In the genomic region with DNA sequence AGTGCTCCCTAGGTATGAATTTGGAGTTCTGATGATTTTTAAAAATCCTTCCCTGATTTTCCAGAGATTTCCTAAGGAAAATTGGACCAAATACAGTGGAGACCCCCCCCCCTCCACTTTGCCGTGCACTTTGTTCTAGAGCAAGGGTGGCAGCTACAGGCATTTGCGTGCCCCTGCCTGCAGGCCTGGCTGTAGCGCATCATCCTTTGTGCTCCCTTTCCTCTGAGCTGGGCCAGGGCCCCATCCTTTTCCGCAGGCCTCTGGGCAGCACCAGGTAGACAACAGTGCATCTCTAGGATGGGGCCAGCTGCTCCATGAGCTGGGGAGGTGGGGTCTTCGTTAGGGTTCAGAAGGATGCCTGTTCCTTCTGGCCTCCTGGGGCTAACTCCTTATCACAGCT, we compare ENCODE assay signal across 17 cellular contexts. TPM values are rescaled to one million over a fixed set of nuclear protein-coding genes. Genes with fewer than 3 reads are reported as not detected.
DNase-seq lines count a peak whose midpoint lies in the region; ATAC-seq and TF ChIP-seq lines count a peak whose summit lies in the region.
"Had no signal": no experiment of that assay in that cellular context is flagged by ENCODE, and none has a peak within 500 bp of the region (broad histone marks: within the 10 kb centered on the region; RNA-seq: fewer than 3 reads in every experiment).

No MANE protein-coding gene starts in this region.

- no peaks in the 10 kb centered on the region for H3K36me3 ChIP-seq in SK-N-SH (replicated peaks in 1 of 2; ENCODE audit: control insufficient read depth in 1 of 2, insufficient read depth in 2 of 2, low read length in 1 of 2)
- no peaks in the 10 kb centered on the region for H3K36me3 ChIP-seq in colonic mucosa
- H3K36me3 ChIP-seq in uterus: no peaks in the 10 kb centered on the region

- H3K9me3 ChIP-seq in SK-N-SH (no peaks in the 10 kb centered on the region), colonic mucosa (no peaks in the 10 kb centered on the region), uterus (no peaks in the 10 kb centered on the region)

- H3K9me3 Mint-ChIP-seq in neural crest cell: no peaks in the 10 kb centered on the region
- H3K9me3 Mint-ChIP-seq: activated B cell treated with CpG ODN at 0.5 μM for 24 hours; activated naive CD8-positive, alpha-beta T cell treated with anti-CD3 and anti-CD28 coated beads for 36 hours; dendritic cell treated with granulocyte-macrophage colony-stimulating factor and Interleukin-4, amounts not matched to agents 40 ng/mL and 50 ng/mL, for 4 days; nephron progenitor cell had no signal

- TF ChIP-seq CTCF in SK-N-SH (IDR thresholded peaks at IDR 0.05) (no peak), colonic mucosa (IDR thresholded peaks at IDR 0.05) (no peak), neural crest cell (conservative IDR thresholded peaks at IDR 0.05) (no peak), uterus (IDR thresholded peaks at IDR 0.05) (no peak)

- H3K9me2 ChIP-seq in SK-N-SH: no peaks in the 10 kb centered on the region

- H3K27ac Mint-ChIP-seq in neural crest cell (ENCODE audit: unreplicated experiment): peak overlapping the region; percentile 44
- H3K27ac Mint-ChIP-seq: activated B cell treated with CpG ODN at 0.5 μM for 24 hours; activated naive CD8-positive, alpha-beta T cell treated with anti-CD3 and anti-CD28 coated beads for 36 hours; dendritic cell treated with granulocyte-macrophage colony-stimulating factor and Interleukin-4, amounts not matched to agents 40 ng/mL and 50 ng/mL, for 4 days had no signal

- DNase-seq in SK-N-SH: no peak
- no peak for DNase-seq in colonic mucosa
- DNase-seq in neural crest cell (ENCODE audit: low read depth, low spot score): no peak
- DNase-seq in uterus: no peak
- DNase-seq in COLO668 (lab: John Stamatoyannopoulos, UW; ENCODE audit: unreplicated experiment): no peak
- no peak for DNase-seq in GM19240 (ENCODE audit: insufficient read length, low spot score)
- DNase-seq: activated B cell treated with CpG ODN at 0.5 μM for 24 hours; activated naive CD8-positive, alpha-beta T cell treated with anti-CD3 and anti-CD28 coated beads for 36 hours; kidney glomerular epithelial cell; NCI-H1417; NCI-H510A treated with DMSO at 0.1 percent for 48 hours; nephron progenitor cell; small intestine had no signal

- no peak for TF ChIP-seq POLR2A in uterus (IDR thresholded peaks at IDR 0.05)

- WGBS in SK-N-SH (ENCODE audit: low lambda C conversion rate): 79% methylated on average over 5 of the region's 5 CpGs

- no peak overlapping the region for H3K4me3 Mint-ChIP-seq in neural crest cell
- H3K4me3 Mint-ChIP-seq: activated B cell treated with CpG ODN at 0.5 μM for 24 hours; activated naive CD8-positive, alpha-beta T cell treated with anti-CD3 and anti-CD28 coated beads for 36 hours; dendritic cell treated with granulocyte-macrophage colony-stimulating factor and Interleukin-4, amounts not matched to agents 40 ng/mL and 50 ng/mL, for 4 days had no signal

- H4K20me1 ChIP-seq in SK-N-SH (ENCODE audit: insufficient read depth): peaks cover 50% of the 10 kb centered on the region

- no peak overlapping the region; the same call in 1 of the 2 replicates for H3K9ac ChIP-seq in SK-N-SH
- peak overlapping the region in 1 of 2 donors; percentile 51 for H3K9ac ChIP-seq in colonic mucosa (ENCODE audit: low read depth in 2 of 2, low read length in 2 of 2)

- no peaks in the 10 kb centered on the region for H3K27me3 ChIP-seq in SK-N-SH (ENCODE audit: insufficient read depth)
- no peaks in the 10 kb centered on the region for H3K27me3 ChIP-seq in colonic mucosa
- no peaks in the 10 kb centered on the region for H3K27me3 ChIP-seq in uterus

- H3K4me1 ChIP-seq in SK-N-SH (ENCODE audit: control insufficient read depth in 1 of 2, insufficient read depth in 2 of 2, low read depth in 1 of 2, low read length in 1 of 2) (peaks cover 63 to 92% of the 10 kb centered on the region in 2 experiments), colonic mucosa (no peaks in the 10 kb centered on the region), uterus (peaks cover 6 to 24% of the 10 kb centered on the region in 2 donors)

- no peaks in the 10 kb centered on the region for H3K36me3 Mint-ChIP-seq in neural crest cell (ENCODE audit: low read depth)
- H3K36me3 Mint-ChIP-seq: activated naive CD8-positive, alpha-beta T cell treated with anti-CD3 and anti-CD28 coated beads for 36 hours had no signal

- POLR2A ChIA-PET in SK-N-SH (lab: Yijun Ruan, JAX): interaction anchor here (0.9 kb wide), 1 partner anchor 68 kb away, joined by 4 read pairs; no protein-coding TSS in a partner anchor

- no peaks in the 10 kb centered on the region for H3K27me3 Mint-ChIP-seq in neural crest cell (ENCODE audit: low read depth)
- H3K27me3 Mint-ChIP-seq: activated B cell treated with CpG ODN at 0.5 μM for 24 hours; activated naive CD8-positive, alpha-beta T cell treated with anti-CD3 and anti-CD28 coated beads for 36 hours; dendritic cell treated with granulocyte-macrophage colony-stimulating factor and Interleukin-4, amounts not matched to agents 40 ng/mL and 50 ng/mL, for 4 days had no signal

- CTCF ChIA-PET in SK-N-SH (lab: Yijun Ruan, JAX): no interaction called here

- no peak for TF ChIP-seq RAD21 in SK-N-SH (IDR thresholded peaks at IDR 0.05; ENCODE audit: low read length)

- H3K27ac ChIP-seq in SK-N-SH (ENCODE audit: low read depth in 2 of 2, low read length in 1 of 2): peak overlapping the region; percentile 14 to 94; a peak in 3 of 4 replicates
- H3K27ac ChIP-seq in colonic mucosa: peak overlapping the region; percentile 30
- H3K27ac ChIP-seq in uterus: peak overlapping the region; percentile 95 to 96

- TF ChIP-seq EP300 in SK-N-SH (IDR thresholded peaks at IDR 0.05; ENCODE audit: borderline replicate concordance in 1 of 2, low read depth in 1 of 2, low read length in 1 of 2): no peak

- H3K4me3 ChIP-seq in SK-N-SH (ENCODE audit: low read depth in 2 of 2, low read length in 1 of 2): no peak overlapping the region
- no peak overlapping the region for H3K4me3 ChIP-seq in colonic mucosa
- H3K4me3 ChIP-seq in uterus: no peak overlapping the region
- H3K4me3 ChIP-seq: K562 had no signal

- no peak for ATAC-seq in SK-N-SH treated with all-trans-retinoic acid at 6 μM for 48 hours
- ATAC-seq in GM21825 (IDR thresholded peaks at IDR 0.05; ENCODE audit: unreplicated experiment): no peak
- ATAC-seq: K562 had no signal

- no peak overlapping the region for H3K4me2 ChIP-seq in SK-N-SH

- no peak overlapping the region for H2AFZ ChIP-seq in SK-N-SH (ENCODE audit: low read depth)

- peaks cover 72% of the 10 kb centered on the region for H3K4me1 Mint-ChIP-seq in neural crest cell
- H3K4me1 Mint-ChIP-seq: activated naive CD8-positive, alpha-beta T cell treated with anti-CD3 and anti-CD28 coated beads for 36 hours had no signal

- intact Hi-C loops in colonic mucosa (cut with DNase I) (loop anchor here (5.0 kb wide), 1 partner anchor 35 kb away; no protein-coding TSS in a partner anchor), uterus (cut with DNase I; ENCODE audit: low total_unique reads) (no loop called here)

- peaks cover 60% of the 10 kb centered on the region for H3F3A ChIP-seq in SK-N-SH (replicated peaks; ENCODE audit: insufficient read depth)

- peaks cover 100% of the 10 kb centered on the region for H3K79me2 ChIP-seq in SK-N-SH (ENCODE audit: insufficient read depth)

TF ChIP-seq in SK-N-SH, 30 proteins besides CTCF, POLR2A, EP300 and RAD21 (continues in another document):
- no peak for TF ChIP-seq JUND (IDR thresholded peaks at IDR 0.05)
- TF ChIP-seq, protein P1, sequence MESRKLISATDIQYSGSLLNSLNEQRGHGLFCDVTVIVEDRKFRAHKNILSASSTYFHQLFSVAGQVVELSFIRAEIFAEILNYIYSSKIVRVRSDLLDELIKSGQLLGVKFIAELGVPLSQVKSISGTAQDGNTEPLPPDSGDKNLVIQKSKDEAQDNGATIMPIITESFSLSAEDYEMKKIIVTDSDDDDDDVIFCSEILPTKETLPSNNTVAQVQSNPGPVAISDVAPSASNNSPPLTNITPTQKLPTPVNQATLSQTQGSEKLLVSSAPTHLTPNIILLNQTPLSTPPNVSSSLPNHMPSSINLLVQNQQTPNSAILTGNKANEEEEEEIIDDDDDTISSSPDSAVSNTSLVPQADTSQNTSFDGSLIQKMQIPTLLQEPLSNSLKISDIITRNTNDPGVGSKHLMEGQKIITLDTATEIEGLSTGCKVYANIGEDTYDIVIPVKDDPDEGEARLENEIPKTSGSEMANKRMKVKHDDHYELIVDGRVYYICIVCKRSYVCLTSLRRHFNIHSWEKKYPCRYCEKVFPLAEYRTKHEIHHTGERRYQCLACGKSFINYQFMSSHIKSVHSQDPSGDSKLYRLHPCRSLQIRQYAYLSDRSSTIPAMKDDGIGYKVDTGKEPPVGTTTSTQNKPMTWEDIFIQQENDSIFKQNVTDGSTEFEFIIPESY (IDR thresholded peaks at IDR 0.05; ENCODE audit: borderline replicate concordance, low read depth): no peak
- TF ChIP-seq FOXJ3 (CRISPR knock-in tag; IDR thresholded peaks at IDR 0.05): no peak
- TF ChIP-seq GABPA (IDR thresholded peaks at IDR 0.05; ENCODE audit: low read depth): no peak
- no peak for TF ChIP-seq NRF1 (IDR thresholded peaks at IDR 0.05; ENCODE audit: low read depth, low read length)

TF ChIP-seq in SK-N-SH treated with all-trans-retinoic acid at 6 μM for 48 hours, 23 proteins besides CTCF, POLR2A, EP300 and RAD21:
- TF ChIP-seq ZFP3 (CRISPR knock-in tag; IDR thresholded peaks at IDR 0.05) (no peak), CSDC2 (CRISPR knock-in tag; IDR thresholded peaks at IDR 0.05) (no peak)
- TF ChIP-seq, protein P2, sequence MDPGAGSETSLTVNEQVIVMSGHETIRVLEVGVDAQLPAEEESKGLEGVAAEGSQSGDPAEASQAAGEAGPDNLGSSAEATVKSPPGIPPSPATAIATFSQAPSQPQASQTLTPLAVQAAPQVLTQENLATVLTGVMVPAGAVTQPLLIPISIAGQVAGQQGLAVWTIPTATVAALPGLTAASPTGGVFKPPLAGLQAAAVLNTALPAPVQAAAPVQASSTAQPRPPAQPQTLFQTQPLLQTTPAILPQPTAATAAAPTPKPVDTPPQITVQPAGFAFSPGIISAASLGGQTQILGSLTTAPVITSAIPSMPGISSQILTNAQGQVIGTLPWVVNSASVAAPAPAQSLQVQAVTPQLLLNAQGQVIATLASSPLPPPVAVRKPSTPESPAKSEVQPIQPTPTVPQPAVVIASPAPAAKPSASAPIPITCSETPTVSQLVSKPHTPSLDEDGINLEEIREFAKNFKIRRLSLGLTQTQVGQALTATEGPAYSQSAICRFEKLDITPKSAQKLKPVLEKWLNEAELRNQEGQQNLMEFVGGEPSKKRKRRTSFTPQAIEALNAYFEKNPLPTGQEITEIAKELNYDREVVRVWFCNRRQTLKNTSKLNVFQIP (CRISPR knock-in tag; IDR thresholded peaks at IDR 0.05; ENCODE audit: borderline replicate concordance, low read depth): no peak

RNA-seq across cellular contexts. Expression of a gene that starts 39.6 kb away (rescaled TPM):
- 225 and 229 TPM in 2 replicates for polyA plus RNA-seq in SK-N-SH (2012; rRNA removed)
- polyA plus RNA-seq in SK-N-SH (2012; cell fraction: cytosol; rRNA removed): 101 and 117 TPM in 2 replicates
- 1,118 and 1,202 TPM in 2 replicates for polyA plus RNA-seq in SK-N-SH (2012; cell fraction: nucleus; rRNA removed)
- total RNA-seq in colonic mucosa (100 to 1,000 TPM; 134 to 138 TPM), neural crest cell (124 and 134 TPM in 2 replicates), uterus (100 to 1,000 TPM in 3 of 4 donors, 10 to 100 TPM in 1; 93.5 to 234 (median 207) TPM)

Comparison
In these comparisons a context has a peak if more than half of its experiments do, and no peak if none do; other contexts are left out.
1. H3K27ac ChIP-seq: peak in every context shown above with its lines; median percentile 96 in uterus; 54 in SK-N-SH; 30 in colonic mucosa.